Comparison of ENCODE assay signal across 8 cellular contexts in the genomic region with DNA sequence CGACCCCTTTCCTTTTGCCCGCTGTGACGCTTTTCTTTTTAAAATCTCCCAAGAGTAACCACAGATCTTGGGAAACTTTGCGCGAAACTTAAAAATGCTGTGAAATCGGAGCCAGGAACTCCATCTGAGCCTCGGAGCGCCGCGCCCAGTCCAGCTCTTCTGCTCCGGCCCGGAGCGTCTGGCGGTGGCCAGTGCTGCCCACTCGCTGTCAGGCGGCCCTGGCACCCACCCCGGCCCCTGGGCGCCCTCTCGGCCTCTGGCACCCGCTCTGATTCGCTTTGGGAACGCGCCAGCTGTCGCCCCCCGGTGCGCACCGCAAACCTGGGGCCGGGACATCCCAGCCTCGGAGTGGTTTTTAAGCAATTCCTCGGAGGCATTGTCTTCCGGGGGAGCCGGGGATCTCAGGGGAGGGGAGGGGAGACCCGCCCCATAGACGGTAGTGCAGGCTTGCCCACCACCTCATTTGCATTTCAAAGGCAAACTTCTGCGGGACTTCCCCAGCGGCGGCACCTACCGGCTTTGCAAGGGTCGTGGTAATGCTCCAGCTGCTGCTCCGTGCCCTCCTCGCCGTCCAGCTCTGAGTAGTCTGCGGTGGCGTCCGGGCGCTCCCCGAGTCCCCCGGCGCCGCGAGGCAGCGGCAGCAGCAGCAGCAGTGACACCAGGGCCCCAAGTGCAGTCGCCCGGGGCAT. TPM values are rescaled to one million over a fixed set of nuclear protein-coding genes. Genes with fewer than 3 reads are reported as not detected.
DNase-seq lines count a peak whose midpoint lies in the region; ATAC-seq, FAIRE-seq and TF ChIP-seq lines count a peak whose summit lies in the region.

No MANE protein-coding gene starts in this region.

- H3K27ac ChIP-seq in astrocyte (ENCODE audit: low read depth, low read length) (no peak overlapping the region), iPS-20b (ENCODE audit: low read length) (no peak overlapping the region)

- no peak overlapping the region for H3K27ac Mint-ChIP-seq in CD14-positive monocyte
- no peak overlapping the region for H3K27ac Mint-ChIP-seq in astrocyte (ENCODE audit: unreplicated experiment)
- H3K27ac Mint-ChIP-seq in stimulated activated effector memory CD8-positive, alpha-beta T cell treated with anti-CD3 and anti-CD28 coated beads, Interleukin-12 subunit alpha, Interleukin-12 subunit beta, amount 100 ng/mL, for 72 hours: no peak overlapping the region

- DNase-seq in CD14-positive monocyte (ENCODE audit: low spot score) (no peak), astrocyte (ENCODE audit: low read depth) (no peak), NOMO-1 treated with dmso at 0.1 percent for 144 hours (lab: John Stamatoyannopoulos, UW; ENCODE audit: unreplicated experiment) (no peak), SIG-M5 (lab: John Stamatoyannopoulos, UW) (no peak)
- DNase-seq in stimulated activated effector memory CD8-positive, alpha-beta T cell treated with anti-CD3 and anti-CD28 coated beads, Interleukin-12 subunit alpha, Interleukin-12 subunit beta, amount 100 ng/mL, for 72 hours (ENCODE audit: low spot score in 2 of 2): no peak

- FAIRE-seq in astrocyte (lab: Jason Lieb, UNC): no peak

- H3K79me2 ChIP-seq in Loucy (ENCODE audit: insufficient read depth, low read length) (no peaks in the 10 kb centered on the region), astrocyte (ENCODE audit: insufficient read depth, low read length) (no peaks in the 10 kb centered on the region)

- H3K9ac ChIP-seq in Loucy (ENCODE audit: low read depth, low read length, poor library complexity, severe bottlenecking) (peak overlapping the region; percentile 18), astrocyte (ENCODE audit: low read length) (peak overlapping the region; percentile 43), iPS-20b (ENCODE audit: low read depth, low read length) (no peak overlapping the region; the same call in 1 of the 2 replicates)

- H3K4me3 Mint-ChIP-seq in CD14-positive monocyte (peak overlapping the region; percentile 70 to 95), astrocyte (ENCODE audit: unreplicated experiment) (peak overlapping the region; percentile 89)
- peak overlapping the region; percentile 69 for H3K4me3 Mint-ChIP-seq in stimulated activated effector memory CD8-positive, alpha-beta T cell treated with anti-CD3 and anti-CD28 coated beads, Interleukin-12 subunit alpha, Interleukin-12 subunit beta, amount 100 ng/mL, for 72 hours

- TF ChIP-seq CTCF in CD14-positive monocyte (IDR thresholded peaks at IDR 0.05): no peak
- TF ChIP-seq CTCF in Loucy (conservative IDR thresholded peaks at IDR 0.05; ENCODE audit: low read length): no peak
- TF ChIP-seq CTCF in astrocyte (IDR thresholded peaks at IDR 0.05; ENCODE audit: insufficient read depth, low read depth, low read length): no peak

- H3K27me3 Mint-ChIP-seq in CD14-positive monocyte (ENCODE audit: low read depth in 3 of 3) (peaks cover 62 to 78% (median 66%) of the 10 kb centered on the region in 3 donors), astrocyte (ENCODE audit: low read depth, unreplicated experiment) (peaks cover 1% of the 10 kb centered on the region)

- peaks cover 0 to 18% (median 6%) of the 10 kb centered on the region in 7 donors for H3K9me3 Mint-ChIP-seq in CD14-positive monocyte
- no peaks in the 10 kb centered on the region for H3K9me3 Mint-ChIP-seq in astrocyte (ENCODE audit: unreplicated experiment)
- H3K9me3 Mint-ChIP-seq in stimulated activated effector memory CD8-positive, alpha-beta T cell treated with anti-CD3 and anti-CD28 coated beads, Interleukin-12 subunit alpha, Interleukin-12 subunit beta, amount 100 ng/mL, for 72 hours: no peaks in the 10 kb centered on the region

- H3K27me3 ChIP-seq in Loucy (ENCODE audit: insufficient read depth, low read length, poor library complexity, severe bottlenecking) (peaks cover 10% of the 10 kb centered on the region), astrocyte (ENCODE audit: insufficient read depth, low read length) (peaks cover 6% of the 10 kb centered on the region), iPS-20b (ENCODE audit: insufficient read depth, low read length) (peaks cover 63% of the 10 kb centered on the region)

- no peaks in the 10 kb centered on the region; the same call in 1 of the 2 replicates for H3K36me3 ChIP-seq in Loucy (ENCODE audit: insufficient read depth, low read length)
- peaks cover 1% of the 10 kb centered on the region for H3K36me3 ChIP-seq in astrocyte (ENCODE audit: insufficient read depth, low read length)
- no peaks in the 10 kb centered on the region for H3K36me3 ChIP-seq in iPS-20b (ENCODE audit: insufficient read depth, low read depth, low read length)

- intact Hi-C loops in CD14-positive monocyte (cut with micrococcal nuclease): loop anchor here (2.0 to 5.0 kb wide), 3 partner anchors 116 to 138 kb away; no protein-coding TSS in a partner anchor

- H3F3A ChIP-seq in Loucy (ENCODE audit: low read depth): no peaks in the 10 kb centered on the region; the same call in 1 of the 2 replicates

- H3K9me2 ChIP-seq in Loucy (replicated peaks; ENCODE audit: low read depth, low read length): no peaks in the 10 kb centered on the region

- peak; percentile 51 for ATAC-seq in GM19463 (IDR thresholded peaks at IDR 0.05; ENCODE audit: unreplicated experiment)
- peak; percentile 78 for ATAC-seq in stimulated activated effector memory CD8-positive, alpha-beta T cell treated with anti-CD3 and anti-CD28 coated beads, Interleukin-12 subunit alpha, Interleukin-12 subunit beta, amount 100 ng/mL, for 72 hours

- H3K4me1 Mint-ChIP-seq in CD14-positive monocyte: peaks cover 28% of the 10 kb centered on the region
- peaks cover 30% of the 10 kb centered on the region for H3K4me1 Mint-ChIP-seq in astrocyte (ENCODE audit: low read depth, unreplicated experiment)
- H3K4me1 Mint-ChIP-seq in stimulated activated effector memory CD8-positive, alpha-beta T cell treated with anti-CD3 and anti-CD28 coated beads, Interleukin-12 subunit alpha, Interleukin-12 subunit beta, amount 100 ng/mL, for 72 hours: peaks cover 27% of the 10 kb centered on the region

- H2AFZ ChIP-seq in Loucy (ENCODE audit: low read length) (peak overlapping the region; percentile 82), astrocyte (ENCODE audit: low read depth, low read length) (peak overlapping the region; percentile 49)

- peak overlapping the region; percentile 77 for H3K4me2 ChIP-seq in Loucy (ENCODE audit: low read depth, low read length, poor library complexity, severe bottlenecking)
- H3K4me2 ChIP-seq in astrocyte (ENCODE audit: low read length): peak overlapping the region; percentile 90

- H4K20me1 ChIP-seq in Loucy (ENCODE audit: insufficient read depth, low read length, poor library complexity, severe bottlenecking) (no peaks in the 10 kb centered on the region), astrocyte (ENCODE audit: insufficient read depth, low read length) (peaks cover 20% of the 10 kb centered on the region)

- H3K4me3 ChIP-seq in Loucy (ENCODE audit: low read length, poor library complexity, severe bottlenecking): peak overlapping the region; percentile 72
- H3K4me3 ChIP-seq in astrocyte (ENCODE audit: insufficient read depth, low read depth, low read length): peak overlapping the region; percentile 54
- peak overlapping the region; percentile 65; the same call in 1 of the 2 replicates for H3K4me3 ChIP-seq in iPS-20b (ENCODE audit: low read length)

- H3K36me3 Mint-ChIP-seq in CD14-positive monocyte: peaks cover under 1 to 17% of the 10 kb centered on the region in 2 donors
- H3K36me3 Mint-ChIP-seq in astrocyte (ENCODE audit: low read depth, unreplicated experiment): no peaks in the 10 kb centered on the region
- peaks cover 13% of the 10 kb centered on the region for H3K36me3 Mint-ChIP-seq in stimulated activated effector memory CD8-positive, alpha-beta T cell treated with anti-CD3 and anti-CD28 coated beads, Interleukin-12 subunit alpha, Interleukin-12 subunit beta, amount 100 ng/mL, for 72 hours

- H3K4me1 ChIP-seq in Loucy (ENCODE audit: insufficient read depth, low read length, poor library complexity, severe bottlenecking) (no peaks in the 10 kb centered on the region), astrocyte (ENCODE audit: insufficient read depth, low read length) (peaks cover 29% of the 10 kb centered on the region), iPS-20b (ENCODE audit: insufficient read depth, low read length) (peaks cover 26% of the 10 kb centered on the region)

- H3K9me3 ChIP-seq in Loucy (ENCODE audit: insufficient read depth, low read depth, low read length) (no peaks in the 10 kb centered on the region), astrocyte (ENCODE audit: insufficient read depth, low read depth, low read length) (no peaks in the 10 kb centered on the region), iPS-20b (ENCODE audit: insufficient read depth, low read depth, low read length) (no peaks in the 10 kb centered on the region)

RNA-seq across cellular contexts. Expression of gene TLL2, which starts 0.6 kb away (rescaled TPM):
- not detected for polyA plus RNA-seq in CD14-positive monocyte
- total RNA-seq in astrocyte: 7.6 and 9.6 TPM in 2 replicates
